ENCODE assay signal across 10 cellular contexts in genomic region chr4:37837446-37837845, GRCh38. TPM values are rescaled to one million over a fixed set of nuclear protein-coding genes. Genes with fewer than 3 reads are reported as not detected.
DNase-seq lines count a peak whose midpoint lies in the region; ATAC-seq and TF ChIP-seq lines count a peak whose summit lies in the region.
"Had no signal": no experiment of that assay in that cellular context is flagged by ENCODE, and none has a peak within 500 bp of the region (broad histone marks: within the 10 kb centered on the region; RNA-seq: fewer than 3 reads in every experiment).

No MANE protein-coding gene starts in this region.

- POLR2A ChIA-PET in AG04449 (lab: Yijun Ruan, JAX) (no interaction called here), GM10248 (lab: Yijun Ruan, JAX) (interaction anchor here (1.0 kb wide), 1 partner anchor 11 kb away, joined by 3 read pairs; the partner anchor contains the start of gene PGM2)

- WGBS in right cardiac atrium, result 44% methylated on average over 2 of the region's 2 CpGs
- WGBS in hepatocyte (ENCODE audit: low lambda C conversion rate, missing lambda C conversion rate), result 86% methylated on average over 2 of the region's 2 CpGs

- H3K36me3 Mint-ChIP-seq in HFFc6 (ENCODE audit: low read depth), result peaks cover 45% of the 10 kb centered on the region
- peaks cover 73% of the 10 kb centered on the region for H3K36me3 Mint-ChIP-seq in activated T-helper 2 cell treated with anti-CD3 and anti-CD28 coated beads, Interferon-gamma antibody, Interleukin-2, Interleukin-4, amounts not matched to agents 10 μg/mL and 5 μg/mL and 100 μg/mL, durations not matched to agents 14 hours and 24 hours and 36 hours (ENCODE audit: low read depth)

- CTCF ChIA-PET in AG04449 (lab: Yijun Ruan, JAX) (no interaction called here), GM10248 (lab: Yijun Ruan, JAX) (no interaction called here)

- TF ChIP-seq CTCF in AG04449 (IDR thresholded peaks at IDR 0.05; ENCODE audit: insufficient read depth, low read length, missing control alignments), result no peak
- TF ChIP-seq CTCF in HFFc6 (IDR thresholded peaks at IDR 0.05), result no peak
- TF ChIP-seq CTCF in hepatocyte (IDR thresholded peaks at IDR 0.05; ENCODE audit: poor library complexity), result no peak
- TF ChIP-seq CTCF in GM10248 (IDR thresholded peaks at IDR 0.05; ENCODE audit: control extremely low read depth, extremely low read depth, low read depth, missing control alignments), result no peak

- peak overlapping the region; percentile 95 for H3K27ac Mint-ChIP-seq in HFFc6
- H3K27ac Mint-ChIP-seq in activated T-helper 2 cell treated with anti-CD3 and anti-CD28 coated beads, Interferon-gamma antibody, Interleukin-2, Interleukin-4, amounts not matched to agents 10 μg/mL and 5 μg/mL and 100 μg/mL, durations not matched to agents 14 hours and 24 hours and 36 hours, result peak overlapping the region; percentile 9

- H3K4me1 ChIP-seq in right cardiac atrium (ENCODE audit: control insufficient read depth, insufficient read depth, low read length) (no peaks in the 10 kb centered on the region), hepatocyte (ENCODE audit: insufficient read depth) (no peaks in the 10 kb centered on the region)

- no peak overlapping the region for H2AFZ ChIP-seq in hepatocyte

- DNase-seq in AG04449 (ENCODE audit: low read depth, low spot score) (peak; percentile 65), HFFc6 (peak; percentile 85), right cardiac atrium (no peak), hepatocyte (ENCODE audit: low spot score) (no peak), retina (no peak), GM10248 (ENCODE audit: extremely low spot score) (no peak)
- no peak for DNase-seq in activated T-helper 2 cell treated with anti-CD3 and anti-CD28 coated beads, Interferon-gamma antibody, Interleukin-2, Interleukin-4, amounts not matched to agents 10 μg/mL and 5 μg/mL and 100 μg/mL, durations not matched to agents 14 hours and 24 hours and 36 hours (ENCODE audit: low spot score)
- no peak for DNase-seq in stimulated activated CD4-positive, alpha-beta T cell treated with anti-CD3 and anti-CD28 coated beads, Interleukin-15, amount 100 ng/mL, for 24 hours
- DNase-seq: NCI-H774 had no signal

- H3K9me2 ChIP-seq in hepatocyte (replicated peaks; ENCODE audit: insufficient read depth), result no peaks in the 10 kb centered on the region

- no peaks in the 10 kb centered on the region for H3K27me3 Mint-ChIP-seq in HFFc6 (ENCODE audit: insufficient read depth)
- H3K27me3 Mint-ChIP-seq in activated T-helper 2 cell treated with anti-CD3 and anti-CD28 coated beads, Interferon-gamma antibody, Interleukin-2, Interleukin-4, amounts not matched to agents 10 μg/mL and 5 μg/mL and 100 μg/mL, durations not matched to agents 14 hours and 24 hours and 36 hours (ENCODE audit: low read depth), result no peaks in the 10 kb centered on the region

- no peak overlapping the region for H3K4me3 ChIP-seq in AG04449 (ENCODE audit: low read depth, low read length)
- no peak overlapping the region for H3K4me3 ChIP-seq in right cardiac atrium (ENCODE audit: low read length)
- no peak overlapping the region for H3K4me3 ChIP-seq in hepatocyte

- H4K20me1 ChIP-seq in hepatocyte (ENCODE audit: insufficient read depth, poor library complexity, severe bottlenecking), result no peaks in the 10 kb centered on the region

- no peak overlapping the region for H3K4me2 ChIP-seq in hepatocyte

- no peaks in the 10 kb centered on the region for H3K9me3 Mint-ChIP-seq in HFFc6
- H3K9me3 Mint-ChIP-seq in activated T-helper 2 cell treated with anti-CD3 and anti-CD28 coated beads, Interferon-gamma antibody, Interleukin-2, Interleukin-4, amounts not matched to agents 10 μg/mL and 5 μg/mL and 100 μg/mL, durations not matched to agents 14 hours and 24 hours and 36 hours, result no peaks in the 10 kb centered on the region
- H3K9me3 Mint-ChIP-seq: neural crest cell had no signal

- H3K9me3 ChIP-seq in right cardiac atrium (ENCODE audit: control insufficient read depth, low read length) (no peaks in the 10 kb centered on the region), hepatocyte (ENCODE audit: low read depth) (no peaks in the 10 kb centered on the region)

- ATAC-seq in right cardiac atrium, result peak; percentile 55 to 80

- H3K4me1 Mint-ChIP-seq in HFFc6 (ENCODE audit: low read depth), result peaks cover 36% of the 10 kb centered on the region
- peaks cover 25% of the 10 kb centered on the region for H3K4me1 Mint-ChIP-seq in activated T-helper 2 cell treated with anti-CD3 and anti-CD28 coated beads, Interferon-gamma antibody, Interleukin-2, Interleukin-4, amounts not matched to agents 10 μg/mL and 5 μg/mL and 100 μg/mL, durations not matched to agents 14 hours and 24 hours and 36 hours (ENCODE audit: low read depth)

- H3K27ac ChIP-seq in right cardiac atrium (ENCODE audit: low read length) (no peak overlapping the region), hepatocyte (no peak overlapping the region)

- H3K4me3 Mint-ChIP-seq in HFFc6, result peak overlapping the region; percentile 69
- no peak overlapping the region for H3K4me3 Mint-ChIP-seq in activated T-helper 2 cell treated with anti-CD3 and anti-CD28 coated beads, Interferon-gamma antibody, Interleukin-2, Interleukin-4, amounts not matched to agents 10 μg/mL and 5 μg/mL and 100 μg/mL, durations not matched to agents 14 hours and 24 hours and 36 hours (ENCODE audit: low read depth)
- H3K4me3 Mint-ChIP-seq: neural crest cell had no signal

- intact Hi-C loops in activated T-helper 2 cell treated with anti-CD3 and anti-CD28 coated beads, Interferon-gamma antibody, Interleukin-2, Interleukin-4, amounts not matched to agents 10 μg/mL and 5 μg/mL and 100 μg/mL, durations not matched to agents 14 hours and 24 hours and 36 hours (cut with micrococcal nuclease), result no loop called here
- intact Hi-C loops in right cardiac atrium (cut with DNase I), result no loop called here

- no peaks in the 10 kb centered on the region for H3K27me3 ChIP-seq in right cardiac atrium (ENCODE audit: control insufficient read depth, insufficient read depth)
- H3K27me3 ChIP-seq in hepatocyte, result no peaks in the 10 kb centered on the region

- H3K36me3 ChIP-seq in hepatocyte (replicated peaks; ENCODE audit: insufficient read depth, low read depth), result no peaks in the 10 kb centered on the region

- H3K79me2 ChIP-seq in hepatocyte, result no peaks in the 10 kb centered on the region

RNA-seq across cellular contexts. Expression of gene PGM2, which starts 11.0 kb away (rescaled TPM):
- 10 to 100 TPM; 38.8 to 47.0 (median 45.0) TPM for total RNA-seq in HFFc6 (2021; fragmentation: NEBNext Ultra II Directional; extraction: Animal tissue kit (Norgen Biotek cat#: 25700))
- total RNA-seq in activated T-helper 2 cell treated with anti-CD3 and anti-CD28 coated beads, Interferon-gamma antibody, Interleukin-2, Interleukin-4, amounts not matched to agents 10 μg/mL and 5 μg/mL and 100 μg/mL, durations not matched to agents 14 hours and 24 hours and 36 hours, result 49.3 and 52.5 TPM in 2 replicates
- total RNA-seq in right cardiac atrium (10 to 100 TPM in 2 of 4 donors, 1 to 10 TPM in 2; 8.9 to 14.7 (median 10.7) TPM), hepatocyte (25.0 and 28.2 TPM in 2 replicates)
- polyA plus RNA-seq in right cardiac atrium (4.3 TPM), hepatocyte (11.2 and 14.8 TPM in 2 replicates)

RNA-seq across cellular contexts. Expression of gene TBC1D1, which starts 53.4 kb away (rescaled TPM):
- 100 to 1,000 TPM in 4 of 6 experiments, 10 to 100 TPM in 2; 78.5 to 126 (median 112) TPM for total RNA-seq in HFFc6 (2021; fragmentation: NEBNext Ultra II Directional; extraction: Animal tissue kit (Norgen Biotek cat#: 25700))
- 50.3 and 58.5 TPM in 2 replicates for total RNA-seq in activated T-helper 2 cell treated with anti-CD3 and anti-CD28 coated beads, Interferon-gamma antibody, Interleukin-2, Interleukin-4, amounts not matched to agents 10 μg/mL and 5 μg/mL and 100 μg/mL, durations not matched to agents 14 hours and 24 hours and 36 hours
- 100 to 1,000 TPM; 114 to 134 (median 118) TPM for total RNA-seq in right cardiac atrium
- polyA plus RNA-seq in right cardiac atrium, result 86.7 TPM
- 117 and 123 TPM in 2 replicates for total RNA-seq in hepatocyte
- polyA plus RNA-seq in hepatocyte, result 45.6 and 61.6 TPM in 2 replicates

Comparison
In these comparisons a context has a peak if more than half of its experiments do, and no peak if none do; other contexts are left out.
1. DNase-seq: peak in AG04449 (single experiment) and HFFc6 (single experiment); none in activated T-helper 2 cell treated with anti-CD3 and anti-CD28 coated beads, Interferon-gamma antibody, Interleukin-2, Interleukin-4, amounts not matched to agents 10 μg/mL and 5 μg/mL and 100 μg/mL, durations not matched to agents 14 hours and 24 hours and 36 hours (single experiment), right cardiac atrium (0 of 3), hepatocyte (single experiment), retina (single experiment), GM10248 (single experiment) and stimulated activated CD4-positive, alpha-beta T cell treated with anti-CD3 and anti-CD28 coated beads, Interleukin-15, amount 100 ng/mL, for 24 hours (single experiment).